21 cellular contexts compared by ENCODE assay signal in genomic region chr6:93319304-93319703, GRCh38.
DNase-seq lines count a peak whose midpoint lies in the region; ATAC-seq and TF ChIP-seq lines count a peak whose summit lies in the region.
"Had no signal": no experiment of that assay in that cellular context is flagged by ENCODE, and none has a peak within 500 bp of the region (broad histone marks: within the 10 kb centered on the region; RNA-seq: fewer than 3 reads in every experiment).

No MANE protein-coding gene starts in this region.

- no peak overlapping the region for H3K4me3 Mint-ChIP-seq in osteocyte (ENCODE audit: unreplicated experiment)
- H3K4me3 Mint-ChIP-seq: CD8-positive, alpha-beta T cell had no signal

- peaks cover 37% of the 10 kb centered on the region for H3K36me3 Mint-ChIP-seq in osteocyte (ENCODE audit: unreplicated experiment)
- H3K36me3 Mint-ChIP-seq: CD8-positive, alpha-beta T cell had no signal

- no peak for ATAC-seq in activated CD4-positive, CD25-positive, alpha-beta regulatory T cell treated with anti-CD3 and anti-CD28 coated beads, Interleukin-2, amount 50 U/mL, for 24 hours
- ATAC-seq: CD8-positive, alpha-beta T cell had no signal

- H3K9me3 Mint-ChIP-seq in osteocyte (ENCODE audit: unreplicated experiment): no peaks in the 10 kb centered on the region
- H3K9me3 Mint-ChIP-seq: CD8-positive, alpha-beta T cell had no signal

- no peaks in the 10 kb centered on the region for H3K27me3 Mint-ChIP-seq in osteocyte (ENCODE audit: unreplicated experiment)

- peak overlapping the region; percentile 21 for H3K27ac Mint-ChIP-seq in osteocyte (ENCODE audit: unreplicated experiment)
- H3K27ac Mint-ChIP-seq: CD8-positive, alpha-beta T cell had no signal

- DNase-seq in ELF-1 (ENCODE audit: low read depth, low spot score): peak; percentile 4
- peak; percentile 30 for DNase-seq in NCI-H69 (lab: John Stamatoyannopoulos, UW)
- DNase-seq in islet precursor cell: peak; percentile 47
- DNase-seq in osteocyte (ENCODE audit: extremely low spot score, unreplicated experiment): no peak
- no peak for DNase-seq in NCI-H2171 treated with DMSO at 0.1 percent for 48 hours (lab: John Stamatoyannopoulos, UW)
- no peak for DNase-seq in activated T-cell treated with anti-CD3 and anti-CD28 coated beads, Interleukin-2, amount 50 U/mL, for 1 hour
- DNase-seq: C1 segment of cervical spinal cord; CD8-positive, alpha-beta T cell; DND-41; GM23248; IMR-90; MV-4-11; NCI-H1105 treated with DMSO at 0.1 percent for 48 hours; NCI-H1694 treated with DMSO at 0.1 percent for 48 hours; NCI-H2081 treated with DMSO at 0.1 percent for 48 hours; NCI-H446 treated with DMSO at 0.1 percent for 48 hours; NCI-H526 treated with DMSO at 0.1 percent for 48 hours; PC-9; RPMI8226; SHP77 had no signal

- H3K4me1 Mint-ChIP-seq in osteocyte (ENCODE audit: unreplicated experiment): peaks cover 36% of the 10 kb centered on the region

- TF ChIP-seq CTCF in osteocyte (IDR thresholded peaks at IDR 0.05): no peak

Comparison
In these comparisons a context has a peak if more than half of its experiments do, and no peak if none do; other contexts are left out.
1. DNase-seq: peak in ELF-1 (single experiment), NCI-H69 (single experiment) and islet precursor cell (single experiment); none in osteocyte (single experiment), NCI-H2171 treated with DMSO at 0.1 percent for 48 hours (single experiment) and activated T-cell treated with anti-CD3 and anti-CD28 coated beads, Interleukin-2, amount 50 U/mL, for 1 hour (single experiment).